1 cellular context compared by ENCODE assay signal in the genomic region with DNA sequence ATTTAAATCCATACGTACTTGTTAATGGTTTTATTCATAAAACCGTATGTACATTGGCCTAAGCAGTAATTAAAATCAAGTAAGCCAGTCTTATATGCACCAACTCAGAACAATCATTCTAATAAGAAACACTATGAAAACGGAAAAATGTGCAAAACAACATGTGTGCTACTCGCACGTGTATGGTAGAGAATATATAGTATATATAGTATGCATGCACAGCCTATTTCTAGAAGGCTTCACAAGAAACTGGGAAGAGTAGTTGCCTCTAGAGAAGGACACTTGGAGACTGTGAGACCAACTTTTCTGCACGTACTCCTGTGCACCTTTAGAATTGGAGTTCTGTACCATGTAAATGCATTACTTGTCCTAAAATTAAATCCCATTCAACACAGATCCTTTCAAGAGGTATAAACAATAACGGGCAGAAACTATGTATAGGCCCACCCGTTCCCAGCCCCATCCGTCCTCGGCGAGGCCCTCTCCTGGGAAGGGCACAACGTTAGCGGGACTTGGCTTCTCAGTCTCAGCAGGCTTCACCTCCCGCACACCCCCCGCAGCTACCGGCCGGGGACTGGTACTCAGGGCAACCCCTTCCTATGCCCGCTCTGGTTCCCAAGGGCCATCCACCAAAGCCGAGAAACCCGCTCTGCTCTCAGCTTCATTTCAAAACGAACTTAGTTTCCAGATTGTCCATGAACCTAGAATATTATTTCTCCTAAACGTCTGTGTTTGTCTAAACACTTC.
TF ChIP-seq lines count a peak whose summit lies in the region.

No MANE protein-coding gene starts in this region.

TF ChIP-seq in HepG2, 621 proteins besides CTCF, POLR2A, EP300 and RAD21:
- TF ChIP-seq ZNF780A (CRISPR knock-in tag; IDR thresholded peaks at IDR 0.05), result no peak
- no peak for TF ChIP-seq ZNF224 (CRISPR knock-in tag; IDR thresholded peaks at IDR 0.05)
- peak; percentile 8; the same call in 1 of the 2 replicates for TF ChIP-seq ZNF430 (CRISPR knock-in tag; IDR thresholded peaks at IDR 0.05)
- 0 out of 2 replicates have a peak, but pooled peaks have one; percentile 8 for TF ChIP-seq ZFY (CRISPR knock-in tag; IDR thresholded peaks at IDR 0.05)
- 0 out of 2 replicates have a peak, but pooled peaks have one; percentile 16 for TF ChIP-seq KMT2A (CRISPR knock-in tag; IDR thresholded peaks at IDR 0.05)
- TF ChIP-seq, protein P1, sequence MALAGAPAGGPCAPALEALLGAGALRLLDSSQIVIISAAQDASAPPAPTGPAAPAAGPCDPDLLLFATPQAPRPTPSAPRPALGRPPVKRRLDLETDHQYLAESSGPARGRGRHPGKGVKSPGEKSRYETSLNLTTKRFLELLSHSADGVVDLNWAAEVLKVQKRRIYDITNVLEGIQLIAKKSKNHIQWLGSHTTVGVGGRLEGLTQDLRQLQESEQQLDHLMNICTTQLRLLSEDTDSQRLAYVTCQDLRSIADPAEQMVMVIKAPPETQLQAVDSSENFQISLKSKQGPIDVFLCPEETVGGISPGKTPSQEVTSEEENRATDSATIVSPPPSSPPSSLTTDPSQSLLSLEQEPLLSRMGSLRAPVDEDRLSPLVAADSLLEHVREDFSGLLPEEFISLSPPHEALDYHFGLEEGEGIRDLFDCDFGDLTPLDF (CRISPR knock-in tag; IDR thresholded peaks at IDR 0.05), result no peak
- no peak for TF ChIP-seq FOXK2 (IDR thresholded peaks at IDR 0.05)
- no peak for TF ChIP-seq ONECUT2 (CRISPR knock-in tag; IDR thresholded peaks at IDR 0.05)
- TF ChIP-seq ZNF678 (CRISPR knock-in tag; IDR thresholded peaks at IDR 0.05), result 0 out of 2 replicates have a peak, but pooled peaks have one; percentile 9
- TF ChIP-seq RBM39 (IDR thresholded peaks at IDR 0.05; ENCODE audit: low read depth, low read length, poor library complexity, severe bottlenecking), result no peak
- TF ChIP-seq SP1 (IDR thresholded peaks at IDR 0.05), result no peak
- no peak for TF ChIP-seq SP1 (CRISPR knock-in tag; IDR thresholded peaks at IDR 0.05)
- TF ChIP-seq, protein P2, sequence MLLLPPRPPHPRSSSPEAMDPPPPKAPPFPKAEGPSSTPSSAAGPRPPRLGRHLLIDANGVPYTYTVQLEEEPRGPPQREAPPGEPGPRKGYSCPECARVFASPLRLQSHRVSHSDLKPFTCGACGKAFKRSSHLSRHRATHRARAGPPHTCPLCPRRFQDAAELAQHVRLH (CRISPR knock-in tag; IDR thresholded peaks at IDR 0.05; ENCODE audit: borderline replicate concordance, low read depth), result peak; percentile 14; the same call in 1 of the 2 replicates
- no peak for TF ChIP-seq TBL1XR1 (IDR thresholded peaks at IDR 0.05; ENCODE audit: borderline replicate concordance, low read length, partially characterized antibody)
- TF ChIP-seq ZKSCAN8 (CRISPR knock-in tag; IDR thresholded peaks at IDR 0.05; ENCODE audit: borderline replicate concordance), result no peak
- TF ChIP-seq ZNF850 (CRISPR knock-in tag; conservative IDR thresholded peaks at IDR 0.05), result no peak
- TF ChIP-seq, protein P3, sequence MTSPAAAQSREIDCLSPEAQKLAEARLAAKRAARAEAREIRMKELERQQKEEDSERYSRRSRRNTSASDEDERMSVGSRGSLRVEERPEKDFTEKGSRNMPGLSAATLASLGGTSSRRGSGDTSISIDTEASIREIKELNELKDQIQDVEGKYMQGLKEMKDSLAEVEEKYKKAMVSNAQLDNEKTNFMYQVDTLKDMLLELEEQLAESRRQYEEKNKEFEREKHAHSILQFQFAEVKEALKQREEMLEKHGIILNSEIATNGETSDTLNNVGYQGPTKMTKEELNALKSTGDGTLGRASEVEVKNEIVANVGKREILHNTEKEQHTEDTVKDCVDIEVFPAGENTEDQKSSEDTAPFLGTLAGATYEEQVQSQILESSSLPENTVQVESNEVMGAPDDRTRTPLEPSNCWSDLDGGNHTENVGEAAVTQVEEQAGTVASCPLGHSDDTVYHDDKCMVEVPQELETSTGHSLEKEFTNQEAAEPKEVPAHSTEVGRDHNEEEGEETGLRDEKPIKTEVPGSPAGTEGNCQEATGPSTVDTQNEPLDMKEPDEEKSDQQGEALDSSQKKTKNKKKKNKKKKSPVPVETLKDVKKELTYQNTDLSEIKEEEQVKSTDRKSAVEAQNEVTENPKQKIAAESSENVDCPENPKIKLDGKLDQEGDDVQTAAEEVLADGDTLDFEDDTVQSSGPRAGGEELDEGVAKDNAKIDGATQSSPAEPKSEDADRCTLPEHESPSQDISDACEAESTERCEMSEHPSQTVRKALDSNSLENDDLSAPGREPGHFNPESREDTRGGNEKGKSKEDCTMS (CRISPR knock-in tag; conservative IDR thresholded peaks at IDR 0.05), result no peak
- peak; percentile 39; the same call in 1 of the 2 replicates for TF ChIP-seq ZFX (CRISPR knock-in tag; IDR thresholded peaks at IDR 0.05; ENCODE audit: low read depth)
- TF ChIP-seq RXRA (CRISPR knock-in tag; IDR thresholded peaks at IDR 0.05), result no peak
